ENCODE assay signal across 27 cellular contexts in genomic region chr1:110602466-110602865, GRCh38. TPM values are rescaled to one million over a fixed set of nuclear protein-coding genes. Genes with fewer than 3 reads are reported as not detected.
DNase-seq lines count a peak whose midpoint lies in the region; FAIRE-seq and TF ChIP-seq lines count a peak whose summit lies in the region.
"Had no signal": no experiment of that assay in that cellular context is flagged by ENCODE, and none has a peak within 500 bp of the region (broad histone marks: within the 10 kb centered on the region; RNA-seq: fewer than 3 reads in every experiment).

No MANE protein-coding gene starts in this region.

- peaks cover 29% of the 10 kb centered on the region for H3K4me1 ChIP-seq in left ventricle myocardium inferior

- peak; percentile 41 for DNase-seq in activated CD8-positive, alpha-beta memory T cell treated with anti-CD3 and anti-CD28 coated beads for 24 hours
- no peak for DNase-seq in activated CD8-positive, alpha-beta memory T cell treated with anti-CD3 and anti-CD28 coated beads, Interleukin-2, amount 50 U/mL, for 4 hours
- DNase-seq in bronchial epithelial cell (ENCODE audit: low read depth) (no peak), left ventricle myocardium inferior (no peak), GF-D8 (lab: John Stamatoyannopoulos, UW) (no peak), retina (no peak), D721Med (ENCODE audit: insufficient read length, low spot score) (no peak)
- DNase-seq in stimulated activated CD8-positive, alpha-beta memory T cell treated with anti-CD3 and anti-CD28 coated beads, Interleukin-4, amount 100 ng/mL, for 48 hours = peak; percentile 20
- DNase-seq: activated gamma-delta T cell treated with Interleukin-2 at 50 U/mL for 16 hours; CD4-positive, alpha-beta T cell; effector memory CD4-positive, alpha-beta T cell; foreskin fibroblast; H9; left lung; naive B cell; NCI-H1105; NCI-H187 treated with DMSO at 0.1 percent for 48 hours; NCI-H526; SIG-M5; small intestine; stimulated activated naive CD8-positive, alpha-beta T cell treated with anti-CD3 and anti-CD28 coated beads, Interleukin-15, amount 100 ng/mL, for 72 hours; T1000; transverse colon; WERI-Rb-1 had no signal

- no peaks in the 10 kb centered on the region for H3K9me3 ChIP-seq in left ventricle myocardium inferior (replicated peaks)
- H3K9me3 ChIP-seq: left lung, transverse colon had no signal

- H3K27ac ChIP-seq in left ventricle myocardium inferior (replicated peaks) = peak overlapping the region; percentile 50
- H3K27ac ChIP-seq: hepatocyte, left lung, transverse colon, WERI-Rb-1 had no signal

- intact Hi-C loops in left ventricle myocardium inferior (cut with micrococcal nuclease) = no loop called here

- FAIRE-seq in bronchial epithelial cell (lab: Jason Lieb, UNC) = peak; percentile 75
- no peak for FAIRE-seq in D721Med (lab: Jason Lieb, UNC)
- FAIRE-seq: A204.1, small intestine had no signal

- TF ChIP-seq CTCF in bronchial epithelial cell (IDR thresholded peaks at IDR 0.05; ENCODE audit: insufficient read depth, low read length, severe bottlenecking) (no peak), left ventricle myocardium inferior (IDR thresholded peaks at IDR 0.05; ENCODE audit: borderline replicate concordance) (no peak), D721Med (IDR thresholded peaks at IDR 0.05; ENCODE audit: insufficient read depth, missing control alignments) (no peak)

- H3K4me3 ChIP-seq in bronchial epithelial cell (ENCODE audit: low read depth, low read length) (no peak overlapping the region), left ventricle myocardium inferior (no peak overlapping the region)
- H3K4me3 ChIP-seq: hepatocyte, left lung, transverse colon had no signal

- H3K36me3 ChIP-seq in bronchial epithelial cell (ENCODE audit: control insufficient read depth, insufficient read depth, low read length) = no peaks in the 10 kb centered on the region
- no peaks in the 10 kb centered on the region for H3K36me3 ChIP-seq in left ventricle myocardium inferior
- H3K36me3 ChIP-seq: left lung, transverse colon, WERI-Rb-1 had no signal

- peaks cover 19% of the 10 kb centered on the region for H3K27me3 ChIP-seq in bronchial epithelial cell (ENCODE audit: control insufficient read depth, insufficient read depth, low read length)
- H3K27me3 ChIP-seq in left ventricle myocardium inferior (ENCODE audit: low read depth) = peaks cover 92% of the 10 kb centered on the region

RNA-seq across cellular contexts. Expression of gene KCNA2, which starts 3.7 kb away (rescaled TPM):
- not detected in 2 replicates for total RNA-seq in bronchial epithelial cell
- 0.71 TPM for total RNA-seq in left ventricle myocardium inferior
- total RNA-seq: pulmonary artery endothelial cell had no signal

Comparison
In these comparisons a context has a peak if more than half of its experiments do, and no peak if none do; other contexts are left out.
1. DNase-seq: peak in activated CD8-positive, alpha-beta memory T cell treated with anti-CD3 and anti-CD28 coated beads for 24 hours (single experiment) and stimulated activated CD8-positive, alpha-beta memory T cell treated with anti-CD3 and anti-CD28 coated beads, Interleukin-4, amount 100 ng/mL, for 48 hours (single experiment); none in activated CD8-positive, alpha-beta memory T cell treated with anti-CD3 and anti-CD28 coated beads, Interleukin-2, amount 50 U/mL, for 4 hours (single experiment), bronchial epithelial cell (single experiment), left ventricle myocardium inferior (single experiment), GF-D8 (single experiment), retina (single experiment) and D721Med (single experiment).